Comparison of ENCODE assay signal across 14 cellular contexts in the genomic region with DNA sequence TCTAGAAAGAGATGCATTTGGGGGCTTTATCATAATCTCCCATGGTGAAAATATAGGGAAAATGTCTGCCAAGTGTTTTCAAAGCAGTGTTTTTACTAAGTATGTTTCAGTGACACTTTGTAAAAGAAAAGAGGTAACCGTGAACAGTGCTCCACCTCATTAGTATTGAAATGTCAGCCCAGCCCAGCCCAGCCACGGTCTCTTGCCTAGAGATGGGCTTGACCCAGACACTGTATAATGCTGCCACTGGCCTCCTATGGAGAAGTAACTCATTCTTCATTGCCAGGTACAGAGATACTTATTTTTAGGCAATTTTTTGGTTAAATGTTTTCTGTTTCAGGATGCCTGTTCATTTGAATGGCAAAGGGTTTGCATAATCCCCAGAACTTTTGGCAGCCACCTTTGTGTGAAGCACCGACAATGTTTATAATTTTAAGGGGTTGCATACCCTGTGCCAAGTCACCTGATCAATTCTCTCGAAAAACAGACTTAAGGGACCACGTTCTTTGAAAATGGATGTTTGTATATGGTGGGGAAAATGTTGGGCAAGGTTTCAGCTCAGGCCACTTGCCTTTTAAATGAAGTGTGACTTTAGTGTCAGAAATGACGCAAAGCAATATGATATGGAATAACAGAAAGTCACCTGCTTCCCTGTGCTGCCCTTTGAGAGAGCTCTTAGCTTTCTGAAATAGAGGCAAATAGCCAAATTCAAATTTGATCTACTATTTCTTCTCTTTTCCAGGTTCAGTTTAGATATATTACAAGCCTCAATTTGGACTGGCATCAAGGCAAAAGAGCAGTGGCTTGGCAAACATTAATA.
DNase-seq lines count a peak whose midpoint lies in the region; ATAC-seq and TF ChIP-seq lines count a peak whose summit lies in the region.
"Had no signal": no experiment of that assay in that cellular context is flagged by ENCODE, and none has a peak within 500 bp of the region (broad histone marks: within the 10 kb centered on the region; RNA-seq: fewer than 3 reads in every experiment).

No MANE protein-coding gene starts in this region.

- no peak for DNase-seq in GM23338 (ENCODE audit: low spot score)
- DNase-seq in NCI-H1436 treated with DMSO at 0.1 percent for 48 hours (lab: John Stamatoyannopoulos, UW), result peak; percentile 72
- peak; percentile 87 for DNase-seq in NCI-H2196 treated with DMSO at 0.1 percent for 48 hours (lab: John Stamatoyannopoulos, UW; ENCODE audit: unreplicated experiment)
- DNase-seq in WTC11 (ENCODE audit: low spot score), result no peak
- no peak for DNase-seq in mesendoderm
- DNase-seq in GF-D8 (lab: John Stamatoyannopoulos, UW), result no peak
- no peak for DNase-seq in stomach
- no peak for DNase-seq in cardiac septum (ENCODE audit: low spot score)
- DNase-seq: HFFc6, NCI-H524, OCI-M1 had no signal

- H3K79me1 ChIP-seq in mesendoderm (ENCODE audit: low read length), result no peaks in the 10 kb centered on the region

- no peak overlapping the region for H3K9ac ChIP-seq in mesendoderm (ENCODE audit: low read length)
- H3K9ac ChIP-seq: KMS-11 had no signal

- no peak overlapping the region for H3K4ac ChIP-seq in mesendoderm (ENCODE audit: low read depth, low read length)

- H3K27me3 ChIP-seq in GM23338 (ENCODE audit: insufficient read depth) (no peaks in the 10 kb centered on the region), mesendoderm (ENCODE audit: insufficient read depth, low read length, poor library complexity) (no peaks in the 10 kb centered on the region), stomach (no peaks in the 10 kb centered on the region)

- H3K36me3 ChIP-seq in GM23338 (ENCODE audit: insufficient read depth) (no peaks in the 10 kb centered on the region), mesendoderm (ENCODE audit: control insufficient read depth, insufficient read depth, low read length) (no peaks in the 10 kb centered on the region), stomach (no peaks in the 10 kb centered on the region)

- CTCF ChIA-PET in WTC11 (lab: Charles Lee), result no interaction called here

- no peak overlapping the region for H2BK15ac ChIP-seq in mesendoderm (replicated peaks; ENCODE audit: low read depth)

- H3K4me2 ChIP-seq in GM23338, result no peak overlapping the region
- no peak overlapping the region for H3K4me2 ChIP-seq in mesendoderm (ENCODE audit: low read length)
- H3K4me2 ChIP-seq: KMS-11 had no signal

- H3K4me1 Mint-ChIP-seq in GM23338 (no peaks in the 10 kb centered on the region; the same call in 2 of the 3 replicates), WTC11 (no peaks in the 10 kb centered on the region)

- no peak overlapping the region for H2BK120ac ChIP-seq in mesendoderm (ENCODE audit: low read depth, low read length)

- TF ChIP-seq CTCF in GM23338 (conservative IDR thresholded peaks at IDR 0.05; ENCODE audit: low read depth in 2 of 2), result no peak
- no peak for TF ChIP-seq CTCF in WTC11 (IDR thresholded peaks at IDR 0.05)
- TF ChIP-seq CTCF in stomach (IDR thresholded peaks at IDR 0.05), result no peak

- H3K4me1 ChIP-seq in GM23338 (ENCODE audit: insufficient read depth) (0 out of 2 replicates have a peak, but pooled peaks cover 5% of the 10 kb centered on the region), mesendoderm (ENCODE audit: control insufficient read depth, low read depth, low read length) (no peaks in the 10 kb centered on the region), stomach (no peaks in the 10 kb centered on the region)

- no peaks in the 10 kb centered on the region for H3K9me2 ChIP-seq in GM23338 (ENCODE audit: insufficient read depth)

- no peak overlapping the region for H2BK5ac ChIP-seq in mesendoderm (ENCODE audit: low read length)

- no peak overlapping the region for H3K23ac ChIP-seq in mesendoderm (ENCODE audit: low read length)

- whole genome bisulfite sequencing in mesendoderm (ENCODE audit: extremely low coverage, insufficient coverage, low lambda C conversion rate), result no CpG with 5 or more reads among the region's 6 CpGs
- 59 to 79% (median 75%) methylated on average over 6 of the region's 6 CpGs for WGBS in stomach, 5 donors

- no peak overlapping the region for H3K56ac ChIP-seq in mesendoderm (ENCODE audit: low read length)

- no peak overlapping the region for H3K27ac Mint-ChIP-seq in GM23338
- no peak overlapping the region for H3K27ac Mint-ChIP-seq in WTC11
- H3K27ac Mint-ChIP-seq: HFFc6; T-helper 1 cell treated with Interleukin-12 subunit alpha and Interleukin-12 subunit beta and Interleukin-4 antibody, amounts not matched to agents 30 μg/mL and 1 μg/mL, for 36 hours had no signal

- H3K9me3 ChIP-seq in stomach, result no peaks in the 10 kb centered on the region

- POLR2A ChIA-PET in WTC11 (lab: Charles Lee), result no interaction called here

- ATAC-seq in GM23338 (peak; percentile 57), WTC11 (peak; percentile 71; the same call in 1 of the 2 replicates)

- H2AFZ ChIP-seq in GM23338, result peak overlapping the region; percentile 47; the same call in 1 of the 2 replicates

- intact Hi-C loops in stomach (cut with DNase I; ENCODE audit: low total_unique reads) (no loop called here), cardiac septum (cut with DNase I) (no loop called here)

- no peak overlapping the region for H3K27ac ChIP-seq in GM23338 (ENCODE audit: low read depth)
- H3K27ac ChIP-seq in mesendoderm (ENCODE audit: low read depth, low read length), result no peak overlapping the region
- H3K27ac ChIP-seq in stomach, result no peak overlapping the region
- H3K27ac ChIP-seq: C4-2B, KMS-11 had no signal

- no peaks in the 10 kb centered on the region for H4K20me1 ChIP-seq in GM23338 (replicated peaks; ENCODE audit: insufficient read depth)

- no peaks in the 10 kb centered on the region for H3K79me2 ChIP-seq in GM23338 (replicated peaks; ENCODE audit: insufficient read depth)
- H3K79me2 ChIP-seq in mesendoderm (ENCODE audit: control insufficient read depth, insufficient read depth, low read length), result no peaks in the 10 kb centered on the region

- H3K4me3 ChIP-seq in GM23338 (no peak overlapping the region), mesendoderm (ENCODE audit: low read length) (no peak overlapping the region), stomach (no peak overlapping the region)

- H3K4me3 Mint-ChIP-seq in GM23338 (no peak overlapping the region), WTC11 (no peak overlapping the region)
- H3K4me3 Mint-ChIP-seq: HFFc6; T-helper 1 cell treated with Interleukin-12 subunit alpha and Interleukin-12 subunit beta and Interleukin-4 antibody, amounts not matched to agents 30 μg/mL and 1 μg/mL, for 36 hours had no signal

- TF ChIP-seq POLR2A in stomach (IDR thresholded peaks at IDR 0.05), result no peak

- H3K36me3 Mint-ChIP-seq in GM23338 (ENCODE audit: low read depth) (peaks cover 3% of the 10 kb centered on the region; the same call in 2 of the 3 replicates), WTC11 (0 out of 2 replicates have a peak, but pooled peaks cover 2% of the 10 kb centered on the region)

- H2AK5ac ChIP-seq in mesendoderm (ENCODE audit: low read length), result no peak overlapping the region

- no peaks in the 10 kb centered on the region for H3K27me3 Mint-ChIP-seq in GM23338 (ENCODE audit: insufficient read depth, low read depth, poor library complexity)
- H3K27me3 Mint-ChIP-seq in WTC11 (ENCODE audit: low read depth), result no peaks in the 10 kb centered on the region; the same call in 1 of the 2 replicates

- H3F3A ChIP-seq in GM23338 (replicated peaks; ENCODE audit: low read depth), result no peaks in the 10 kb centered on the region

- no peak for TF ChIP-seq EP300 in stomach (IDR thresholded peaks at IDR 0.05)

- no peak overlapping the region for H3K18ac ChIP-seq in mesendoderm (ENCODE audit: low read length)

- no peak overlapping the region for H4K5ac ChIP-seq in mesendoderm (ENCODE audit: low read length)

- H3K9me3 Mint-ChIP-seq in GM23338, result no peaks in the 10 kb centered on the region
- H3K9me3 Mint-ChIP-seq in WTC11, result peaks cover 10% of the 10 kb centered on the region

- no peak overlapping the region for H4K8ac ChIP-seq in mesendoderm (ENCODE audit: low read depth, low read length)

TF ChIP-seq in GM23338, 12 proteins besides CTCF, POLR2A, EP300 and RAD21 (continues in another document):
- TF ChIP-seq JUNB (IDR thresholded peaks at IDR 0.05; ENCODE audit: unreplicated experiment) (no peak), STAT1 (IDR thresholded peaks at IDR 0.05; ENCODE audit: unreplicated experiment) (no peak), EZH2 (IDR thresholded peaks at IDR 0.05; ENCODE audit: low read depth, unreplicated experiment) (no peak), ZNF114 (CRISPR knock-in tag; IDR thresholded peaks at IDR 0.05) (no peak), CREB1 (CRISPR knock-in tag; IDR thresholded peaks at IDR 0.05; ENCODE audit: low read depth) (no peak), EZH2phosphoT487 (IDR thresholded peaks at IDR 0.05; ENCODE audit: unreplicated experiment) (no peak), ZNF331 (CRISPR knock-in tag; IDR thresholded peaks at IDR 0.05; ENCODE audit: low read depth) (no peak)
- TF ChIP-seq, protein P1, sequence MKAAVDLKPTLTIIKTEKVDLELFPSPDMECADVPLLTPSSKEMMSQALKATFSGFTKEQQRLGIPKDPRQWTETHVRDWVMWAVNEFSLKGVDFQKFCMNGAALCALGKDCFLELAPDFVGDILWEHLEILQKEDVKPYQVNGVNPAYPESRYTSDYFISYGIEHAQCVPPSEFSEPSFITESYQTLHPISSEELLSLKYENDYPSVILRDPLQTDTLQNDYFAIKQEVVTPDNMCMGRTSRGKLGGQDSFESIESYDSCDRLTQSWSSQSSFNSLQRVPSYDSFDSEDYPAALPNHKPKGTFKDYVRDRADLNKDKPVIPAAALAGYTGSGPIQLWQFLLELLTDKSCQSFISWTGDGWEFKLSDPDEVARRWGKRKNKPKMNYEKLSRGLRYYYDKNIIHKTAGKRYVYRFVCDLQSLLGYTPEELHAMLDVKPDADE (IDR thresholded peaks at IDR 0.05), result no peak

TF ChIP-seq in WTC11, 78 proteins besides CTCF, POLR2A, EP300 and RAD21 (continues in another document):
- TF ChIP-seq FOXK1 (CRISPR knock-in tag; IDR thresholded peaks at IDR 0.05) (no peak), CDX4 (CRISPR knock-in tag; IDR thresholded peaks at IDR 0.05; ENCODE audit: borderline replicate concordance) (no peak)
- TF ChIP-seq, protein P2, sequence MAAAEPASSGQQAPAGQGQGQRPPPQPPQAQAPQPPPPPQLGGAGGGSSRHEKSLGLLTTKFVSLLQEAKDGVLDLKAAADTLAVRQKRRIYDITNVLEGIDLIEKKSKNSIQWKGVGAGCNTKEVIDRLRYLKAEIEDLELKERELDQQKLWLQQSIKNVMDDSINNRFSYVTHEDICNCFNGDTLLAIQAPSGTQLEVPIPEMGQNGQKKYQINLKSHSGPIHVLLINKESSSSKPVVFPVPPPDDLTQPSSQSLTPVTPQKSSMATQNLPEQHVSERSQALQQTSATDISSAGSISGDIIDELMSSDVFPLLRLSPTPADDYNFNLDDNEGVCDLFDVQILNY (CRISPR knock-in tag; IDR thresholded peaks at IDR 0.05), result no peak

Comparison
In these comparisons a context has a peak if more than half of its experiments do, and no peak if none do; other contexts are left out.
1. DNase-seq: peak in NCI-H1436 treated with DMSO at 0.1 percent for 48 hours (single experiment) and NCI-H2196 treated with DMSO at 0.1 percent for 48 hours (single experiment); none in GM23338 (single experiment), WTC11 (single experiment), mesendoderm (single experiment), GF-D8 (single experiment), stomach (single experiment) and cardiac septum (single experiment).